Comparison of ENCODE assay signal across 10 cellular contexts in genomic region chr5:71600783-71601182, GRCh38. TPM values are rescaled to one million over a fixed set of nuclear protein-coding genes. Genes with fewer than 3 reads are reported as not detected.
DNase-seq lines count a peak whose midpoint lies in the region; ATAC-seq, FAIRE-seq and TF ChIP-seq lines count a peak whose summit lies in the region.
"Had no signal": no experiment of that assay in that cellular context is flagged by ENCODE, and none has a peak within 500 bp of the region (broad histone marks: within the 10 kb centered on the region; RNA-seq: fewer than 3 reads in every experiment).

No MANE protein-coding gene starts in this region.

- H3K4me2 ChIP-seq in astrocyte (ENCODE audit: low read length) = peak overlapping the region; percentile 64

- FAIRE-seq in astrocyte (lab: Jason Lieb, UNC) = no peak
- FAIRE-seq: bronchial epithelial cell had no signal

- CTCF ChIA-PET in activated naive CD4-positive, alpha-beta T cell treated with anti-CD3 and anti-CD28 coated beads, Interleukin-2, amount 10 ng/mL, durations not matched to agents 7 days and 5 days (lab: Charles Lee) = interaction anchor here (0.6 to 2.6 kb wide), 16 partner anchors 8 to 128 kb away, joined by 3 to 42 read pairs (median 4); partner anchors contain the start of gene MCCC2

- no peak for TF ChIP-seq CTCF in astrocyte (IDR thresholded peaks at IDR 0.05; ENCODE audit: insufficient read depth, low read depth, low read length)

- peak overlapping the region; percentile 29 for H3K9ac ChIP-seq in astrocyte (ENCODE audit: low read length)

- 93 to 97% methylated on average over 1 of the region's 1 CpG for WGBS in aorta, 2 donors

- H3K9me3 Mint-ChIP-seq in activated naive CD4-positive, alpha-beta T cell treated with anti-CD3 and anti-CD28 coated beads, Interleukin-2, amount 10 ng/mL, durations not matched to agents 7 days and 5 days = no peaks in the 10 kb centered on the region
- no peaks in the 10 kb centered on the region for H3K9me3 Mint-ChIP-seq in astrocyte (ENCODE audit: unreplicated experiment)

- H3K4me1 Mint-ChIP-seq in activated naive CD4-positive, alpha-beta T cell treated with anti-CD3 and anti-CD28 coated beads, Interleukin-2, amount 10 ng/mL, durations not matched to agents 7 days and 5 days = peaks cover 32% of the 10 kb centered on the region
- H3K4me1 Mint-ChIP-seq in astrocyte (ENCODE audit: low read depth, unreplicated experiment) = peaks cover 25% of the 10 kb centered on the region
- H3K4me1 Mint-ChIP-seq: nephron had no signal

- H3K27me3 Mint-ChIP-seq in activated naive CD4-positive, alpha-beta T cell treated with anti-CD3 and anti-CD28 coated beads, Interleukin-2, amount 10 ng/mL, durations not matched to agents 7 days and 5 days = no peaks in the 10 kb centered on the region
- H3K27me3 Mint-ChIP-seq in astrocyte (ENCODE audit: low read depth, unreplicated experiment) = no peaks in the 10 kb centered on the region

- no peak overlapping the region for H3K4me3 Mint-ChIP-seq in activated naive CD4-positive, alpha-beta T cell treated with anti-CD3 and anti-CD28 coated beads, Interleukin-2, amount 10 ng/mL, durations not matched to agents 7 days and 5 days
- no peak overlapping the region for H3K4me3 Mint-ChIP-seq in astrocyte (ENCODE audit: unreplicated experiment)
- H3K4me3 Mint-ChIP-seq: nephron had no signal

- ATAC-seq in aorta (ENCODE audit: low FRiP score) = peak; percentile 44
- no peak for ATAC-seq in GM18868 (IDR thresholded peaks at IDR 0.05; ENCODE audit: unreplicated experiment)

- H3K36me3 Mint-ChIP-seq in activated naive CD4-positive, alpha-beta T cell treated with anti-CD3 and anti-CD28 coated beads, Interleukin-2, amount 10 ng/mL, durations not matched to agents 7 days and 5 days = peaks cover 56% of the 10 kb centered on the region
- peaks cover 21% of the 10 kb centered on the region for H3K36me3 Mint-ChIP-seq in astrocyte (ENCODE audit: low read depth, unreplicated experiment)

- H3K27ac ChIP-seq in astrocyte (ENCODE audit: low read depth, low read length) (peak overlapping the region; percentile 75), aorta (ENCODE audit: low read depth in 1 of 2, low read length in 2 of 2) (peak overlapping the region in 1 of 2 donors; percentile 86)

- H3K36me3 ChIP-seq in astrocyte (ENCODE audit: insufficient read depth, low read length) (peaks cover 13% of the 10 kb centered on the region), aorta (ENCODE audit: control insufficient read depth in 1 of 2, insufficient read depth in 2 of 2, low read length in 1 of 2) (peaks cover 3 to 4% of the 10 kb centered on the region in 2 donors)

- no peaks in the 10 kb centered on the region for H3K79me2 ChIP-seq in astrocyte (ENCODE audit: insufficient read depth, low read length)

- peak overlapping the region; percentile 92 for H3K27ac Mint-ChIP-seq in activated naive CD4-positive, alpha-beta T cell treated with anti-CD3 and anti-CD28 coated beads, Interleukin-2, amount 10 ng/mL, durations not matched to agents 7 days and 5 days
- H3K27ac Mint-ChIP-seq in astrocyte (ENCODE audit: unreplicated experiment) = peak overlapping the region; percentile 94
- H3K27ac Mint-ChIP-seq: nephron had no signal

- H4K20me1 ChIP-seq in astrocyte (ENCODE audit: insufficient read depth, low read length) = no peaks in the 10 kb centered on the region

- H3K9me3 ChIP-seq in astrocyte (ENCODE audit: insufficient read depth, low read depth, low read length) = no peaks in the 10 kb centered on the region
- H3K9me3 ChIP-seq in aorta (ENCODE audit: control insufficient read depth, low read length) = no peaks in the 10 kb centered on the region

- no peak for DNase-seq in activated naive CD4-positive, alpha-beta T cell treated with anti-CD3 and anti-CD28 coated beads, Interleukin-2, amount 10 ng/mL, durations not matched to agents 7 days and 5 days
- no peak for DNase-seq in activated naive CD4-positive, alpha-beta T cell treated with Interleukin-2 at 50 U/mL for 16 hours
- no peak for DNase-seq in astrocyte (ENCODE audit: low read depth)
- peak; percentile 18 for DNase-seq in iris pigment epithelial cell (ENCODE audit: low read depth)
- no peak for DNase-seq in aorta
- DNase-seq in NCI-H524 (lab: John Stamatoyannopoulos, UW) = no peak
- DNase-seq in KG1 (lab: John Stamatoyannopoulos, UW) = no peak

- H3K27me3 ChIP-seq in astrocyte (ENCODE audit: insufficient read depth, low read length) (no peaks in the 10 kb centered on the region), aorta (ENCODE audit: control insufficient read depth in 1 of 2, insufficient read depth in 2 of 2, low read length in 1 of 2) (no peaks in the 10 kb centered on the region)

- intact Hi-C loops in aorta (cut with DNase I) = no loop called here

- H3K4me3 ChIP-seq in astrocyte (ENCODE audit: insufficient read depth, low read depth, low read length) (peak overlapping the region; percentile 1), aorta (ENCODE audit: low read length in 2 of 2) (no peak overlapping the region)

- no peak overlapping the region for H2AFZ ChIP-seq in astrocyte (ENCODE audit: low read depth, low read length)

- peaks cover 27% of the 10 kb centered on the region for H3K4me1 ChIP-seq in astrocyte (ENCODE audit: insufficient read depth, low read length)
- H3K4me1 ChIP-seq in aorta (ENCODE audit: control insufficient read depth in 1 of 2, insufficient read depth in 2 of 2, low read length in 2 of 2) = peaks cover 2 to 3% of the 10 kb centered on the region in 2 donors

RNA-seq across cellular contexts. Expression of gene MCCC2, which starts 13.6 kb away (rescaled TPM):
- total RNA-seq in astrocyte (30.2 and 31.7 TPM in 2 replicates), aorta (10 to 100 TPM; 26.9 to 27.4 TPM)
- polyA plus RNA-seq in aorta = 10 to 100 TPM; 17.4 to 23.8 TPM
